Comparison of ENCODE assay signal across 13 cellular contexts in genomic region chr21:43919871-43920801, GRCh38. TPM values are rescaled to one million over a fixed set of nuclear protein-coding genes. Genes with fewer than 3 reads are reported as not detected.
DNase-seq lines count a peak whose midpoint lies in the region; ATAC-seq and TF ChIP-seq lines count a peak whose summit lies in the region.
"Had no signal": no experiment of that assay in that cellular context is flagged by ENCODE, and none has a peak within 500 bp of the region (broad histone marks: within the 10 kb centered on the region; RNA-seq: fewer than 3 reads in every experiment).

No MANE protein-coding gene starts in this region.

- peaks cover 18% of the 10 kb centered on the region for H3K36me3 Mint-ChIP-seq in activated T-helper 17 cell treated with anti-CD3 and anti-CD28 coated beads, Interleukin-2, amount 50 U/mL, for 72 hours (ENCODE audit: low read depth)
- no peaks in the 10 kb centered on the region for H3K36me3 Mint-ChIP-seq in nephron (ENCODE audit: low read depth)

- H3K27me3 Mint-ChIP-seq in activated T-helper 17 cell treated with anti-CD3 and anti-CD28 coated beads, Interleukin-2, amount 50 U/mL, for 72 hours: no peaks in the 10 kb centered on the region
- H3K27me3 Mint-ChIP-seq in nephron (ENCODE audit: low read depth): no peaks in the 10 kb centered on the region

- no peak for TF ChIP-seq CTCF in nephron (IDR thresholded peaks at IDR 0.05; ENCODE audit: unreplicated experiment in 3 of 3)

- peak overlapping the region; percentile 10 for H3K27ac Mint-ChIP-seq in activated T-helper 17 cell treated with anti-CD3 and anti-CD28 coated beads, Interleukin-2, amount 50 U/mL, for 72 hours
- peak overlapping the region; percentile 19 to 78 (median 66) for H3K27ac Mint-ChIP-seq in nephron

- H3K4me3 Mint-ChIP-seq in activated T-helper 17 cell treated with anti-CD3 and anti-CD28 coated beads, Interleukin-2, amount 50 U/mL, for 72 hours: peak overlapping the region; percentile 96
- H3K4me3 Mint-ChIP-seq in nephron: no peak overlapping the region

- DNase-seq in NCI-H146 (lab: John Stamatoyannopoulos, UW): peak; percentile 3
- DNase-seq in NCI-H146 treated with DMSO at 0.1 percent for 48 hours (lab: John Stamatoyannopoulos, UW; ENCODE audit: unreplicated experiment): no peak
- no peak for DNase-seq in NAMALWA (ENCODE audit: low spot score)
- no peak for DNase-seq in AG20443 (ENCODE audit: low spot score)
- no peak for DNase-seq in DMS79 (lab: John Stamatoyannopoulos, UW)
- DNase-seq: activated CD4-positive, alpha-beta T cell treated with anti-CD3 and anti-CD28 coated beads for 1 hour; activated effector memory CD4-positive, alpha-beta T cell treated with anti-CD3 and anti-CD28 coated beads, Interleukin-2, amount 50 U/mL, for 16 hours; NCI-H2029; occipital lobe had no signal

- no peaks in the 10 kb centered on the region for H3K9me3 Mint-ChIP-seq in activated T-helper 17 cell treated with anti-CD3 and anti-CD28 coated beads, Interleukin-2, amount 50 U/mL, for 72 hours
- H3K9me3 Mint-ChIP-seq in nephron: no peaks in the 10 kb centered on the region

- H3K4me1 Mint-ChIP-seq in activated T-helper 17 cell treated with anti-CD3 and anti-CD28 coated beads, Interleukin-2, amount 50 U/mL, for 72 hours: peaks cover 47% of the 10 kb centered on the region
- H3K4me1 Mint-ChIP-seq in nephron: peaks cover 57% of the 10 kb centered on the region

- peak; percentile 39 for ATAC-seq in GM18861 (IDR thresholded peaks at IDR 0.05; ENCODE audit: unreplicated experiment)
- no peak for ATAC-seq in activated T-helper 17 cell treated with anti-CD3 and anti-CD28 coated beads, Interleukin-2, amount 50 U/mL, for 72 hours (replicated peaks)
- ATAC-seq: A549 had no signal

RNA-seq across cellular contexts. Expression of gene AGPAT3, which starts 55.1 kb away (rescaled TPM):
- 10 to 100 TPM; 44.8 to 100.0 TPM for total RNA-seq in activated T-helper 17 cell treated with anti-CD3 and anti-CD28 coated beads, Interleukin-2, amount 50 U/mL, for 72 hours
